ENCODE assay signal across 22 cellular contexts in the genomic region with DNA sequence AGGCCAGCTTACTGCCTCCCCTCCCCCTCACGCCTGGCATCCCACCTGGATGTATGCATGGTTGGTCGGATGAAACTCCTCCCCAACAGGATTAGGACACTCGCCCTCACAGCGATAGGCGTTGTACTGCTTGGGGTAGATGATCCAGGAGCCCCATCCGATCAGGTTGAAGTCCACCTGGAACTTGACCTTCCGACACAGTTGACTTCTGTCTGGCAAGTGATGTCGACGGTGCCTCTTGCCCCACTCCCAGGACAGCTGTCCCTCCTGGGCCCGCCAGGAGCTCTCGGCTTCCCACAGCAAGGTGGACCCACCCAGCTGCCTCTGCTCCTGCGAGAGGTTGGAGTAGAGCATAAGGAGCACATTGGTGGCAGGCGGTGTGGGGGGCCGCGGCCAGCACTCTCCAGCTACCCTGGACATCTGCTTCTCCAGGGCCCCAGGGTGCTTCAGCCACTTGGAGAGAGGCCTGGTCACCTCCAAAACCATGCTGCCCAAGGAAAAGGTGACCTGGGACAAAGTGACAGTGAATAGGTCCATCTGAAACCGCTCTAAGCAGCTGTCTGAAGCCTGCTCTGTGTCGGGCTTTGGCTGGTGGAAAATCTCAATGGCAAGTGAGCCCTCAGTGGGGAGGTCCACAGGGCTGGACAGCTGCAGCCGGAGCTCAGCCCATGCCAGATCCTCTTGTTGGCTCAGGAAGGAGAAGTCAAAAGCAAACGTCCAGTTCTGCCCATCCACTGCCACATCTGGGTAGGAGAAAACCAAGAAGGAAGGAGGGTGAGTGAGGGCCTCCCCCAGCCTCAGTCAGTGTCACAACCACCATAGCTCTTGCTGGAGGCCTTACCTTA. TPM values are rescaled to one million over a fixed set of nuclear protein-coding genes. Genes with fewer than 3 reads are reported as not detected.
"Had no signal": no experiment of that assay in that cellular context is flagged by ENCODE, and none has a peak within 500 bp of the region (broad histone marks: within the 10 kb centered on the region; RNA-seq: fewer than 3 reads in every experiment).

No MANE protein-coding gene starts in this region.

- H3K36me3 Mint-ChIP-seq: natural killer cell, type B pancreatic cell had no signal

- H3K9me3 Mint-ChIP-seq: natural killer cell, type B pancreatic cell had no signal

- DNase-seq: colonic mucosa; effector CD4-positive, alpha-beta T cell; heart left ventricle; hippocampal formation; left colon; mammary epithelial cell; mucosa of descending colon; natural killer cell; small intestine; stimulated activated CD4-positive, alpha-beta T cell treated with anti-CD3 and anti-CD28 coated beads, Interleukin-12 subunit alpha, Interleukin-12 subunit beta, amount 100 ng/mL, for 4 hours; stimulated activated naive CD4-positive, alpha-beta T cell; stomach; substantia nigra had no signal

- H3K27ac ChIP-seq: colonic mucosa, heart left ventricle, parathyroid adenoma, stomach had no signal

- H3K27ac Mint-ChIP-seq: natural killer cell, type B pancreatic cell had no signal

- H3K36me3 ChIP-seq: colonic mucosa, heart left ventricle, stomach had no signal

- H3K4me3 Mint-ChIP-seq: natural killer cell, type B pancreatic cell had no signal

- H3K9me3 ChIP-seq: colonic mucosa, heart left ventricle, mucosa of descending colon, stomach had no signal

- H3K4me3 ChIP-seq: colonic mucosa, heart left ventricle, mucosa of descending colon, stomach had no signal

RNA-seq across cellular contexts. Expression of a gene that starts 6.0 kb away (rescaled TPM):
- total RNA-seq: dermis microvascular lymphatic vessel endothelial cell, fibroblast of lung, glomerular endothelial cell, left colon, liver, mucosa of descending colon, natural killer cell, omental fat pad, pulmonary artery endothelial cell, sciatic nerve, stomach had no signal
- polyA plus RNA-seq: fibroblast of lung, heart left ventricle, liver, stomach had no signal
